13 cellular contexts compared by ENCODE assay signal in the genomic region with DNA sequence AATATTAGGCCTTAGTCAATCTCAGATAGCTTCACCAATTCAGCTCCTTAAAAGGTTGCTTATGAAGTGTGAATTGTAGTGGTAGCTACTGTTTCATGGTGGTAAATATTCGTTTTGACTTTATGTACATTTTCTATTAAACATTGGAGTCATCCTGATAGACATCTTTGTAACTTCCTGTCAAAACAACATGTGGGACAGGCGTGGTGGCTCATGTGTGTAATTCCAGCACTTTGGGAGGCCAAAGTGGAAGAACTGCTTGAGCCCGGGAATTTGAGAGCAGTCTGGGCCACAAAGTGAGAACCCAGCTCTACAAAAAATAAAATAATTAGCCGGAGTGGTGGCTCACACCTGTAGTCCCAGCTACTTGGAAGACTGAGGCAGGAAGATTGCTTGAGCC.
"Had no signal": no experiment of that assay in that cellular context is flagged by ENCODE, and none has a peak within 500 bp of the region (broad histone marks: within the 10 kb centered on the region; RNA-seq: fewer than 3 reads in every experiment).

No MANE protein-coding gene starts in this region.

- H3K36me3 ChIP-seq: neutrophil, upper lobe of right lung had no signal

- H3K27me3 ChIP-seq: neutrophil, upper lobe of right lung had no signal

- H3K27me3 Mint-ChIP-seq: activated CD4-positive, alpha-beta memory T cell treated with anti-CD3 and anti-CD28 coated beads for 36 hours; activated naive CD8-positive, alpha-beta T cell; stimulated activated naive B cell treated with anti-CD40 and anti-IgM and Interleukin-4, amounts not matched to agents 10 μg/mL and 1 μg/mL and 100 μg/mL, for 72 hours had no signal

- H3K27ac Mint-ChIP-seq: activated CD4-positive, alpha-beta memory T cell treated with anti-CD3 and anti-CD28 coated beads for 36 hours; activated naive CD8-positive, alpha-beta T cell; activated T-helper 1 cell treated with anti-CD3 and anti-CD28 coated beads, Interleukin-12 subunit alpha, Interleukin-12 subunit beta, Interleukin-2, Interleukin-4 antibody, amounts not matched to agents 30 ng/mL and 10 ng/mL and 1 ng/mL, durations not matched to agents 14 hours and 24 hours and 36 hours; natural killer cell; stimulated activated naive B cell treated with anti-CD40 and anti-IgM and Interleukin-4, amounts not matched to agents 10 μg/mL and 1 μg/mL and 100 μg/mL, for 72 hours had no signal

- DNase-seq: activated CD4-positive, alpha-beta memory T cell treated with anti-CD3 and anti-CD28 coated beads for 36 hours; activated T-cell treated with anti-CD3 and anti-CD28 coated beads for 4 hours; cerebellar nuclear complex; cortex of kidney; effector CD4-positive, alpha-beta T cell; natural killer cell; spleen; stimulated activated naive B cell treated with anti-CD40 and anti-IgM and Interleukin-4, amounts not matched to agents 10 μg/mL and 1 μg/mL and 100 μg/mL, for 72 hours; upper lobe of right lung had no signal

- H3K9me3 ChIP-seq: neutrophil, spleen, upper lobe of right lung had no signal

- H3K36me3 Mint-ChIP-seq: natural killer cell had no signal

- H3K27ac ChIP-seq: neutrophil, spleen, upper lobe of right lung had no signal

- H3K4me3 ChIP-seq: spleen, upper lobe of right lung had no signal

- H3K9me3 Mint-ChIP-seq: activated CD4-positive, alpha-beta memory T cell treated with anti-CD3 and anti-CD28 coated beads for 36 hours; natural killer cell had no signal

- ATAC-seq: natural killer cell; sciatic nerve; stimulated activated naive B cell treated with anti-CD40 and anti-IgM and Interleukin-4, amounts not matched to agents 10 μg/mL and 1 μg/mL and 100 μg/mL, for 72 hours; upper lobe of right lung had no signal

- H3K4me3 Mint-ChIP-seq: activated naive CD8-positive, alpha-beta T cell; activated T-helper 1 cell treated with anti-CD3 and anti-CD28 coated beads, Interleukin-12 subunit alpha, Interleukin-12 subunit beta, Interleukin-2, Interleukin-4 antibody, amounts not matched to agents 30 ng/mL and 10 ng/mL and 1 ng/mL, durations not matched to agents 14 hours and 24 hours and 36 hours; stimulated activated naive B cell treated with anti-CD40 and anti-IgM and Interleukin-4, amounts not matched to agents 10 μg/mL and 1 μg/mL and 100 μg/mL, for 72 hours had no signal
